ENCODE assay signal across 25 cellular contexts in genomic region chr1:11188858-11189451, GRCh38. TPM values are rescaled to one million over a fixed set of nuclear protein-coding genes. Genes with fewer than 3 reads are reported as not detected.
DNase-seq lines count a peak whose midpoint lies in the region; ATAC-seq and TF ChIP-seq lines count a peak whose summit lies in the region.
"Had no signal": no experiment of that assay in that cellular context is flagged by ENCODE, and none has a peak within 500 bp of the region (broad histone marks: within the 10 kb centered on the region; RNA-seq: fewer than 3 reads in every experiment).

Gene ANGPTL7 (plus strand): TSS chr1:11189355. CDS start chr1:11189580, 225 bp downstream.

- peak within 1 kb of the TSS in 49 of 59 donors; percentile 2 to 84 (median 57) for H3K27ac ChIP-seq in dorsolateral prefrontal cortex
- no peak within 1 kb of the TSS for H3K27ac ChIP-seq in left lung
- peak within 1 kb of the TSS; percentile 20 for H3K27ac ChIP-seq in rectal smooth muscle tissue (ENCODE audit: low read depth, low read length)
- H3K27ac ChIP-seq: PC-9, upper lobe of left lung had no signal

- H3K4me1 ChIP-seq in left lung (peaks cover 0 to 4% of the 10 kb centered on the region in 2 donors), rectal smooth muscle tissue (ENCODE audit: control insufficient read depth, insufficient read depth, low read length) (no peaks in the 10 kb centered on the region)
- H3K4me1 ChIP-seq: upper lobe of left lung had no signal

- H3K4me1 Mint-ChIP-seq in activated T-helper 17 cell treated with anti-CD3 and anti-CD28 coated beads, Interleukin-2, amount 50 U/mL, for 72 hours: no peaks in the 10 kb centered on the region
- H3K4me1 Mint-ChIP-seq: activated naive CD8-positive, alpha-beta T cell treated with anti-CD3 and anti-CD28 coated beads, Interleukin-2, amount 50 U/mL, for 24 hours; CD8-positive, alpha-beta memory T cell; stimulated activated memory B cell treated with anti-CD40 and anti-IgM and Interleukin-4, amounts not matched to agents 10 μg/mL and 1 μg/mL and 100 μg/mL, for 72 hours had no signal

- H3K4me3 Mint-ChIP-seq in activated T-helper 17 cell treated with anti-CD3 and anti-CD28 coated beads, Interleukin-2, amount 50 U/mL, for 72 hours: no peak within 1 kb of the TSS
- H3K4me3 Mint-ChIP-seq: activated naive CD8-positive, alpha-beta T cell treated with anti-CD3 and anti-CD28 coated beads, Interleukin-2, amount 50 U/mL, for 24 hours; CD8-positive, alpha-beta memory T cell; natural killer cell treated with Interleukin-12 subunit alpha and Interleukin-12 subunit beta and Interleukin-15 and Interleukin-18, amount 100 ng/mL, for 72 hours; stimulated activated memory B cell treated with anti-CD40 and anti-IgM and Interleukin-4, amounts not matched to agents 10 μg/mL and 1 μg/mL and 100 μg/mL, for 72 hours had no signal

- no peaks in the 10 kb centered on the region for H3K27me3 ChIP-seq in dorsolateral prefrontal cortex
- H3K27me3 ChIP-seq in left lung: no peaks in the 10 kb centered on the region
- no peaks in the 10 kb centered on the region for H3K27me3 ChIP-seq in rectal smooth muscle tissue (ENCODE audit: control insufficient read depth, insufficient read depth, low read length)
- H3K27me3 ChIP-seq: MG63, upper lobe of left lung had no signal

- no peak for DNase-seq in dorsolateral prefrontal cortex
- DNase-seq in left lung: no peak
- DNase-seq in activated effector memory CD4-positive, alpha-beta T cell treated with anti-CD3 and anti-CD28 coated beads, Interleukin-2, amount 50 U/mL, for 16 hours: no peak
- DNase-seq in SIG-M5 (lab: John Stamatoyannopoulos, UW): no peak
- DNase-seq: activated CD8-positive, alpha-beta memory T cell treated with anti-CD3 and anti-CD28 coated beads for 24 hours; activated naive CD8-positive, alpha-beta T cell treated with anti-CD3 and anti-CD28 coated beads, Interleukin-2, amount 50 U/mL, for 24 hours; CD8-positive, alpha-beta memory T cell; DMS79 treated with DMSO at 0.1 percent for 48 hours; effector CD8-positive, alpha-beta T cell; HCEC 1CT; MG63; NCI-H1436 treated with DMSO at 0.1 percent for 48 hours; NCI-H2171 treated with DMSO at 0.1 percent for 48 hours; PC-9; SK-N-SH; upper lobe of left lung had no signal

- no peaks in the 10 kb centered on the region for H3K9me3 ChIP-seq in left lung
- H3K9me3 ChIP-seq: MG63, SK-N-SH, upper lobe of left lung had no signal

- no peaks in the 10 kb centered on the region for H3K27me3 Mint-ChIP-seq in activated T-helper 17 cell treated with anti-CD3 and anti-CD28 coated beads, Interleukin-2, amount 50 U/mL, for 72 hours
- H3K27me3 Mint-ChIP-seq: activated naive CD8-positive, alpha-beta T cell treated with anti-CD3 and anti-CD28 coated beads, Interleukin-2, amount 50 U/mL, for 24 hours; CD8-positive, alpha-beta memory T cell; natural killer cell treated with Interleukin-12 subunit alpha and Interleukin-12 subunit beta and Interleukin-15 and Interleukin-18, amount 100 ng/mL, for 72 hours; stimulated activated memory B cell treated with anti-CD40 and anti-IgM and Interleukin-4, amounts not matched to agents 10 μg/mL and 1 μg/mL and 100 μg/mL, for 72 hours had no signal

- H3K27ac Mint-ChIP-seq in activated T-helper 17 cell treated with anti-CD3 and anti-CD28 coated beads, Interleukin-2, amount 50 U/mL, for 72 hours: peak within 1 kb of the TSS; percentile 60
- H3K27ac Mint-ChIP-seq: activated naive CD8-positive, alpha-beta T cell treated with anti-CD3 and anti-CD28 coated beads, Interleukin-2, amount 50 U/mL, for 24 hours; natural killer cell treated with Interleukin-12 subunit alpha and Interleukin-12 subunit beta and Interleukin-15 and Interleukin-18, amount 100 ng/mL, for 72 hours; stimulated activated memory B cell treated with anti-CD40 and anti-IgM and Interleukin-4, amounts not matched to agents 10 μg/mL and 1 μg/mL and 100 μg/mL, for 72 hours had no signal

- H3K36me3 Mint-ChIP-seq in activated T-helper 17 cell treated with anti-CD3 and anti-CD28 coated beads, Interleukin-2, amount 50 U/mL, for 72 hours (ENCODE audit: low read depth): peaks cover 58% of the 10 kb centered on the region
- H3K36me3 Mint-ChIP-seq: natural killer cell treated with Interleukin-12 subunit alpha and Interleukin-12 subunit beta and Interleukin-15 and Interleukin-18, amount 100 ng/mL, for 72 hours had no signal

- TF ChIP-seq CTCF in dorsolateral prefrontal cortex (IDR thresholded peaks at IDR 0.05 in 54 of 56, conservative IDR thresholded peaks at IDR 0.05 in 2 of 56; ENCODE audit: low read depth in 1 of 56, partially characterized antibody in 56 of 56): no peak
- TF ChIP-seq CTCF in left lung (IDR thresholded peaks at IDR 0.05): no peak

- H3K4me3 ChIP-seq in dorsolateral prefrontal cortex: no peak within 1 kb of the TSS
- H3K4me3 ChIP-seq in left lung: no peak within 1 kb of the TSS
- H3K4me3 ChIP-seq in rectal smooth muscle tissue (ENCODE audit: low read length): no peak within 1 kb of the TSS
- H3K4me3 ChIP-seq: lung, MG63, PC-9, upper lobe of left lung had no signal

- H3K36me3 ChIP-seq in left lung: peaks cover 0 to 88% of the 10 kb centered on the region in 2 donors
- peaks cover 7% of the 10 kb centered on the region for H3K36me3 ChIP-seq in rectal smooth muscle tissue (ENCODE audit: control insufficient read depth, insufficient read depth, low read length)

- intact Hi-C loops in dorsolateral prefrontal cortex (cut with DNase I) (no loop called here), left lung (cut with DNase I) (no loop called here)

- H3K9me3 Mint-ChIP-seq in activated T-helper 17 cell treated with anti-CD3 and anti-CD28 coated beads, Interleukin-2, amount 50 U/mL, for 72 hours: no peaks in the 10 kb centered on the region
- H3K9me3 Mint-ChIP-seq: activated naive CD8-positive, alpha-beta T cell treated with anti-CD3 and anti-CD28 coated beads, Interleukin-2, amount 50 U/mL, for 24 hours; CD8-positive, alpha-beta memory T cell; natural killer cell treated with Interleukin-12 subunit alpha and Interleukin-12 subunit beta and Interleukin-15 and Interleukin-18, amount 100 ng/mL, for 72 hours; stimulated activated memory B cell treated with anti-CD40 and anti-IgM and Interleukin-4, amounts not matched to agents 10 μg/mL and 1 μg/mL and 100 μg/mL, for 72 hours had no signal

- no peak within 1 kb of the TSS for H3K9ac ChIP-seq in rectal smooth muscle tissue (ENCODE audit: low read length)
- H3K9ac ChIP-seq: SK-N-SH had no signal

- ATAC-seq in activated T-helper 17 cell treated with anti-CD3 and anti-CD28 coated beads, Interleukin-2, amount 50 U/mL, for 72 hours (replicated peaks): no peak
- peak; percentile 51 for ATAC-seq in left lung
- no peak for ATAC-seq in HG03442 (IDR thresholded peaks at IDR 0.05; ENCODE audit: unreplicated experiment)
- no peak for ATAC-seq in HG03432 (IDR thresholded peaks at IDR 0.05; ENCODE audit: unreplicated experiment)
- ATAC-seq: activated naive CD8-positive, alpha-beta T cell treated with anti-CD3 and anti-CD28 coated beads, Interleukin-2, amount 50 U/mL, for 24 hours; stimulated activated memory B cell treated with anti-CD40 and anti-IgM and Interleukin-4, amounts not matched to agents 10 μg/mL and 1 μg/mL and 100 μg/mL, for 72 hours had no signal

RNA-seq across cellular contexts. Expression of gene ANGPTL7, which starts in this region (rescaled TPM):
- total RNA-seq in activated T-helper 17 cell treated with anti-CD3 and anti-CD28 coated beads, Interleukin-2, amount 50 U/mL, for 72 hours: not detected
- total RNA-seq in dorsolateral prefrontal cortex (1 to 10 TPM in 10 of 120 experiments, under 1 TPM in 51, not detected in 59; 0.14 to 3.0 (median 0.56) TPM), left lung (1 to 10 TPM in 1 of 2 donors, under 1 TPM in 1; 0.42 to 1.6 TPM)
- total RNA-seq: bronchial epithelial cell; CD8-positive, alpha-beta memory T cell; glomerular endothelial cell; natural killer cell treated with Interleukin-12 subunit alpha and Interleukin-12 subunit beta and Interleukin-15 and Interleukin-18, amount 100 ng/mL, for 72 hours; PC-9 had no signal

Comparison
In these comparisons a context has a peak if more than half of its experiments do, and no peak if none do; other contexts are left out.
1. H3K27ac ChIP-seq: peak in dorsolateral prefrontal cortex (49 of 59) and rectal smooth muscle tissue (single experiment); none in left lung (0 of 2).